ENCODE assay signal across 17 cellular contexts in genomic region chr6:119328866-119329806, GRCh38.
"Had no signal": no experiment of that assay in that cellular context is flagged by ENCODE, and none has a peak within 500 bp of the region (broad histone marks: within the 10 kb centered on the region; RNA-seq: fewer than 3 reads in every experiment).

No MANE protein-coding gene starts in this region.

- H3K9ac ChIP-seq: neural progenitor cell had no signal

- H3K4me1 ChIP-seq: ascending aorta, colonic mucosa, neural progenitor cell, psoas muscle had no signal

- H3K27me3 ChIP-seq: ascending aorta, colonic mucosa, neural progenitor cell, transverse colon, vagina had no signal

- H3K27ac ChIP-seq: ascending aorta, colonic mucosa, left ventricle myocardium inferior, neural progenitor cell, psoas muscle, skin epidermis, transverse colon, vagina had no signal

- H3K4me3 ChIP-seq: ascending aorta, colonic mucosa, left ventricle myocardium inferior, neural progenitor cell, psoas muscle, skin epidermis, transverse colon, vagina had no signal

- H2AFZ ChIP-seq: neural progenitor cell had no signal

- H3K9me3 ChIP-seq: ascending aorta, colonic mucosa, left ventricle myocardium inferior, psoas muscle, transverse colon, vagina had no signal

- ATAC-seq: psoas muscle, right cardiac atrium had no signal

- DNase-seq: activated CD8-positive, alpha-beta memory T cell treated with anti-CD3 and anti-CD28 coated beads for 24 hours; activated CD8-positive, alpha-beta memory T cell treated with anti-CD3 and anti-CD28 coated beads, Interleukin-2, amount 50 U/mL, for 48 hours; activated gamma-delta T cell; colonic mucosa; head of caudate nucleus; kidney; left ventricle myocardium inferior; psoas muscle; right cardiac atrium; T1000; transverse colon had no signal

- H3K36me3 ChIP-seq: ascending aorta, colonic mucosa, left ventricle myocardium inferior, neural progenitor cell, transverse colon had no signal

- FAIRE-seq: endometrium, frontal cortex, kidney had no signal

- H3K4me2 ChIP-seq: neural progenitor cell had no signal
